In the genomic region with DNA sequence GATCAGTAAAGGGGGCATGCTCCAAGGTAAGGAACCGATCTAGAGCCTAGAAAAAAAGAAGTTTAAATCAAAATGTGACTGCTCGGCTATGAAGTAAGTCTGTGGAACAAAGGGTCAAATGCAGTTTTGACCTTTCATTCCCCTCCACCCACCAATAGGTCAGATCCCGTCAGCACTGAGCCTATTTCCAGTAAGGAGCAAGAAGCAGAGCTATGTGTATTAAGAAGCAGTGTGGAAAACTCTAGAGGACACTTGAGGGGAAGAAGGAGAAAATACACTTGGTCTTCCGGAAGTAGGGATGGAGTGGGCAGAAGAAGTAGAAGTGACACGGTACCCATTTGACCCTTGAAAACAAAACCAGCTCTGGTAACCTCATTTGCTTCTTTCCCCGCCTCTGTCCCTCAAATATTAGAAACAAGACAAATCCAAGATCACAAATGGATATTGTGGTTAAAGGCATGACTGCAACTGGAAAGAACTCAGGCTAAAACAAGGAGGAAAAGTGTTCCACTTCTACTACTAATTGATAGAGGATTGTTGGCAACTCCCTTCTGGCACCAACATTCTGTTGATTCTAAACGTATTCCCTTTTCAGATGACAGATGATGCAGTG, we compare ENCODE assay signal across 27 cellular contexts.
DNase-seq lines count a peak whose midpoint lies in the region; ATAC-seq, FAIRE-seq and TF ChIP-seq lines count a peak whose summit lies in the region.
"Had no signal": no experiment of that assay in that cellular context is flagged by ENCODE, and none has a peak within 500 bp of the region (broad histone marks: within the 10 kb centered on the region; RNA-seq: fewer than 3 reads in every experiment).

No MANE protein-coding gene starts in this region.

- H3K4me3 Mint-ChIP-seq in activated CD4-positive, alpha-beta T cell treated with anti-CD3 and anti-CD28 coated beads for 36 hours = no peak overlapping the region
- H3K4me3 Mint-ChIP-seq: activated T-cell treated with anti-CD3 and anti-CD28 coated beads, Interleukin-2, amount 50 U/mL, for 24 hours; CD8-positive, alpha-beta T cell; type B pancreatic cell had no signal

- DNase-seq in HepG2 (ENCODE audit: low spot score) (no peak), kidney (no peak), OCI-M1 (lab: John Stamatoyannopoulos, UW) (no peak)
- no peak for DNase-seq in activated CD4-positive, alpha-beta T cell treated with anti-CD3 and anti-CD28 coated beads for 36 hours
- DNase-seq: activated CD4-positive, alpha-beta T cell treated with anti-CD3 and anti-CD28 coated beads for 4 hours; activated naive CD4-positive, alpha-beta T cell; activated T-cell treated with anti-CD3 and anti-CD28 coated beads, Interleukin-2, amount 50 U/mL, for 24 hours; CD8-positive, alpha-beta T cell; central memory CD4-positive, alpha-beta T cell; foreskin melanocyte; HCEC 1CT; NCI-H1105; NCI-H2029; nucleus accumbens; RPMI8226; stimulated activated CD4-positive, alpha-beta T cell treated with anti-CD3 and anti-CD28 coated beads, Interleukin-12 subunit alpha, Interleukin-12 subunit beta, amount 100 ng/mL, for 4 hours; stimulated activated CD4-positive, alpha-beta T cell treated with anti-CD3 and anti-CD28 coated beads, Interleukin-4, amount 100 ng/mL, for 24 hours; stimulated activated naive CD4-positive, alpha-beta T cell had no signal

- H3K36me3 ChIP-seq in liver (ENCODE audit: control insufficient read depth in 4 of 4, insufficient read depth in 3 of 4, low read depth in 1 of 4, low read length in 3 of 4) (no peaks in the 10 kb centered on the region), HepG2 (replicated peaks in 1 of 2; ENCODE audit: control insufficient read depth in 1 of 2, insufficient read depth in 2 of 2, low read length in 2 of 2) (no peaks in the 10 kb centered on the region), kidney (ENCODE audit: control insufficient read depth in 1 of 2, insufficient read depth in 2 of 2, low read length in 2 of 2) (no peaks in the 10 kb centered on the region), skeletal muscle tissue (ENCODE audit: control insufficient read depth in 3 of 3, insufficient read depth in 3 of 3, low read length in 3 of 3) (no peaks in the 10 kb centered on the region)

- H3K27ac ChIP-seq in liver (ENCODE audit: low read depth in 1 of 2, low read length in 2 of 2) (peak overlapping the region in 1 of 2 donors; percentile 2), HepG2 (ENCODE audit: extremely low read length, insufficient read depth, low read length) (no peak overlapping the region), kidney (ENCODE audit: low read depth in 2 of 2, low read length in 2 of 2) (peak overlapping the region; percentile 66 to 91), skeletal muscle tissue (ENCODE audit: low read depth, low read length) (peak overlapping the region; percentile 42)
- H3K27ac ChIP-seq: A549, SK-N-MC had no signal

- peaks cover 10% of the 10 kb centered on the region for H3K4me1 Mint-ChIP-seq in activated CD4-positive, alpha-beta T cell treated with anti-CD3 and anti-CD28 coated beads for 36 hours

- H3K9me3 Mint-ChIP-seq in activated CD4-positive, alpha-beta T cell treated with anti-CD3 and anti-CD28 coated beads for 36 hours (ENCODE audit: low read depth) = peaks cover 3% of the 10 kb centered on the region
- H3K9me3 Mint-ChIP-seq: activated T-cell treated with anti-CD3 and anti-CD28 coated beads, Interleukin-2, amount 50 U/mL, for 24 hours; CD8-positive, alpha-beta T cell had no signal

- H3K9ac ChIP-seq in liver (ENCODE audit: low read depth in 1 of 2, low read length in 2 of 2) (no peak overlapping the region), HepG2 (ENCODE audit: insufficient read depth, low read depth, low read length) (no peak overlapping the region), kidney (ENCODE audit: low read length in 2 of 2) (no peak overlapping the region), skeletal muscle tissue (ENCODE audit: low read depth in 1 of 3, low read length in 3 of 3) (no peak overlapping the region)

- no peaks in the 10 kb centered on the region for H4K20me1 ChIP-seq in HepG2 (ENCODE audit: insufficient read depth, low read length)

- H3K27me3 ChIP-seq in liver (ENCODE audit: control insufficient read depth in 4 of 4, insufficient read depth in 4 of 4, low read length in 3 of 4) (no peaks in the 10 kb centered on the region), HepG2 (ENCODE audit: control insufficient read depth in 1 of 2, insufficient read depth in 2 of 2, low read length in 2 of 2) (no peaks in the 10 kb centered on the region), skeletal muscle tissue (ENCODE audit: control insufficient read depth in 3 of 3, insufficient read depth in 3 of 3, low read length in 3 of 3) (no peaks in the 10 kb centered on the region)

- ATAC-seq in HepG2 = no peak
- no peak for ATAC-seq in activated CD4-positive, alpha-beta T cell treated with anti-CD3 and anti-CD28 coated beads for 36 hours
- no peak for ATAC-seq in SK-N-SH treated with all-trans-retinoic acid at 6 μM for 48 hours
- ATAC-seq in GM19023 (IDR thresholded peaks at IDR 0.05; ENCODE audit: unreplicated experiment) = no peak
- ATAC-seq: A549; CD8-positive, alpha-beta T cell had no signal

- CTCF ChIA-PET in HepG2 (lab: Yijun Ruan, JAX; ENCODE audit: low intra/inter-chr PET ratio, low total read pairs) = no interaction called here
- CTCF ChIA-PET in activated CD4-positive, alpha-beta T cell treated with anti-CD3 and anti-CD28 coated beads for 36 hours (lab: Charles Lee) = no interaction called here

- no peak overlapping the region for H3K27ac Mint-ChIP-seq in activated CD4-positive, alpha-beta T cell treated with anti-CD3 and anti-CD28 coated beads for 36 hours
- H3K27ac Mint-ChIP-seq: activated T-cell treated with anti-CD3 and anti-CD28 coated beads, Interleukin-2, amount 50 U/mL, for 24 hours; CD8-positive, alpha-beta T cell; type B pancreatic cell had no signal

- POLR2A ChIA-PET in HepG2 (lab: Yijun Ruan, JAX) = no interaction called here
- POLR2A ChIA-PET in activated CD4-positive, alpha-beta T cell treated with anti-CD3 and anti-CD28 coated beads for 36 hours (lab: Charles Lee) = no interaction called here

- no TSS peak for BruUV-seq in HepG2 (replicated peaks; lab: Mats Ljungman, UMichigan)

- H3K4me2 ChIP-seq in HepG2 (ENCODE audit: low read depth, low read length) = no peak overlapping the region
- H3K4me2 ChIP-seq: A549 had no signal

- WGBS in liver = 78% methylated on average over 7 of the region's 7 CpGs
- WGBS in HepG2 (ENCODE audit: low lambda C conversion rate) = 24% methylated on average over 7 of the region's 7 CpGs

- no peaks in the 10 kb centered on the region for H3K36me3 Mint-ChIP-seq in activated CD4-positive, alpha-beta T cell treated with anti-CD3 and anti-CD28 coated beads for 36 hours (ENCODE audit: low read depth)
- H3K36me3 Mint-ChIP-seq: CD8-positive, alpha-beta T cell; type B pancreatic cell had no signal

- in situ Hi-C loops in HepG2 (cut with HindIII; ENCODE audit: extremely low pct_ligation_motif_present, low pct_unique_long_range_greater_than_20kb) = no loop called here

- TF ChIP-seq CTCF in liver (IDR thresholded peaks at IDR 0.05; ENCODE audit: low read depth, low read length, missing input control) (no peak), HepG2 (CRISPR knock-in tag; IDR thresholded peaks at IDR 0.05) (no peak), kidney (IDR thresholded peaks at IDR 0.05; ENCODE audit: borderline replicate concordance, extremely low read depth, insufficient read depth) (no peak)

- TF ChIP-seq RAD21 in liver (IDR thresholded peaks at IDR 0.05) = peak in 1 of 2 donors; percentile 45
- TF ChIP-seq RAD21 in HepG2 (CRISPR knock-in tag; IDR thresholded peaks at IDR 0.05) = no peak

- H3K4me1 ChIP-seq in liver (ENCODE audit: control insufficient read depth in 4 of 4, insufficient read depth in 4 of 4, low read length in 3 of 4) = no peaks in the 10 kb centered on the region
- H3K4me1 ChIP-seq in HepG2 (ENCODE audit: insufficient read depth, low read length) = no peaks in the 10 kb centered on the region
- peaks cover 0 to 3% of the 10 kb centered on the region in 2 donors for H3K4me1 ChIP-seq in kidney (ENCODE audit: control insufficient read depth in 1 of 2, insufficient read depth in 1 of 2, low read depth in 1 of 2, low read length in 2 of 2)
- no peaks in the 10 kb centered on the region for H3K4me1 ChIP-seq in skeletal muscle tissue (ENCODE audit: control insufficient read depth in 3 of 3, insufficient read depth in 3 of 3, low read length in 3 of 3)
- H3K4me1 ChIP-seq: A549 had no signal

- no peak overlapping the region for H2AFZ ChIP-seq in HepG2 (ENCODE audit: low read length)

- intact Hi-C loops in HepG2 (cut with micrococcal nuclease; ENCODE audit: unreplicated experiment) (no loop called here), kidney (cut with DNase I) (no loop called here)
- intact Hi-C loops in activated CD4-positive, alpha-beta T cell treated with anti-CD3 and anti-CD28 coated beads for 36 hours (cut with DNase I, micrococcal nuclease) = no loop called here

- TF ChIP-seq POLR2A in HepG2 (IDR thresholded peaks at IDR 0.05; ENCODE audit: insufficient read depth in 1 of 2, low read depth in 2 of 2, low read length in 2 of 2) = no peak

- H3K9me3 ChIP-seq in liver (ENCODE audit: control insufficient read depth in 4 of 4, low read length in 3 of 4) (no peaks in the 10 kb centered on the region), HepG2 (ENCODE audit: low read length) (peaks cover 89% of the 10 kb centered on the region), kidney (ENCODE audit: control insufficient read depth in 1 of 2, low read length in 2 of 2) (no peaks in the 10 kb centered on the region), skeletal muscle tissue (ENCODE audit: control insufficient read depth in 3 of 3, low read length in 3 of 3) (no peaks in the 10 kb centered on the region)
- H3K9me3 ChIP-seq: A549 had no signal

- H3K4me3 ChIP-seq in liver (ENCODE audit: low read depth in 1 of 3, low read length in 3 of 3) = no peak overlapping the region
- H3K4me3 ChIP-seq in HepG2 (replicated peaks in 1 of 3; ENCODE audit: insufficient read depth in 1 of 3, low read depth in 2 of 3, low read length in 3 of 3) = no peak overlapping the region
- no peak overlapping the region for H3K4me3 ChIP-seq in kidney (ENCODE audit: low read length in 2 of 2)
- no peak overlapping the region for H3K4me3 ChIP-seq in skeletal muscle tissue (ENCODE audit: low read length in 3 of 3)
- H3K4me3 ChIP-seq: A549, SK-N-MC had no signal

- no peaks in the 10 kb centered on the region for H3K79me2 ChIP-seq in HepG2 (ENCODE audit: insufficient read depth, low read length)

- H3K27me3 Mint-ChIP-seq in activated CD4-positive, alpha-beta T cell treated with anti-CD3 and anti-CD28 coated beads for 36 hours = no peaks in the 10 kb centered on the region
- H3K27me3 Mint-ChIP-seq: activated T-cell treated with anti-CD3 and anti-CD28 coated beads, Interleukin-2, amount 50 U/mL, for 24 hours; type B pancreatic cell had no signal

- FAIRE-seq in HepG2 (lab: Jason Lieb, UNC) (no peak), kidney (lab: Jason Lieb, UNC) (no peak)
- FAIRE-seq: A549, endothelial cell of umbilical vein, islet of Langerhans had no signal

- TF ChIP-seq EP300 in HepG2 (IDR thresholded peaks at IDR 0.05; ENCODE audit: low read depth in 2 of 2, low read length in 2 of 2) (no peak), HepG2 (CRISPR knock-in tag; IDR thresholded peaks at IDR 0.05; ENCODE audit: borderline replicate concordance) (no peak)

TF ChIP-seq in liver, 16 proteins besides CTCF, POLR2A, EP300 and RAD21 (continues in another document):
- no peak for TF ChIP-seq JUND (IDR thresholded peaks at IDR 0.05)

TF ChIP-seq in SK-N-SH treated with all-trans-retinoic acid at 6 μM for 48 hours, 23 proteins besides CTCF, POLR2A, EP300 and RAD21 (continues in another document):
- no peak for TF ChIP-seq RARB (CRISPR knock-in tag; IDR thresholded peaks at IDR 0.05)
